Comparison of ENCODE assay signal across 9 cellular contexts in the genomic region with DNA sequence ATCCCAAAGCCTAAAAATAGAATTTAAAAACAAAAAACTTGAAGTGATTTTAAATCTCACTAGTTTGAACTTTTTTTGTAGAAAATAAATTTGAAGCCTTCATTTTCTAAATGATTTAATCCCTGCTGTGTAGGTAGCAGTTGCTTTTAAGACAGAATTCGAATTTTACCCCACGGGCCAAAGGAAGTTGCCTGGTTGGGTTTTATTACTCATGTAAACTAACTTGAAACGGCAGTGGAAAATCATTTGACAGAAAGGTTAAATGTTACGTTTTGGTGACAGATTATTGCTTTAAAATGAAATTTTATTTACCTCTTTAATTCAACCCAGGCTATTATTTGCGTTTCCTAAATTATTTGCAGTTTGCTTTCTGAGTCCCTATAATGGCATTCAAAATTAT. TPM values are rescaled to one million over a fixed set of nuclear protein-coding genes. Genes with fewer than 3 reads are reported as not detected.
DNase-seq lines count a peak whose midpoint lies in the region; ATAC-seq and TF ChIP-seq lines count a peak whose summit lies in the region.
"Had no signal": no experiment of that assay in that cellular context is flagged by ENCODE, and none has a peak within 500 bp of the region (broad histone marks: within the 10 kb centered on the region; RNA-seq: fewer than 3 reads in every experiment).

No MANE protein-coding gene starts in this region.

- intact Hi-C loops in CD14-positive monocyte (cut with micrococcal nuclease) (no loop called here), colonic mucosa (cut with DNase I) (no loop called here)

- DNase-seq in CD14-positive monocyte (ENCODE audit: low spot score) (no peak), MM.1S (no peak), colonic mucosa (no peak), NCI-H2196 treated with DMSO at 0.1 percent for 48 hours (lab: John Stamatoyannopoulos, UW; ENCODE audit: unreplicated experiment) (no peak), NCI-H2196 (lab: John Stamatoyannopoulos, UW; ENCODE audit: unreplicated experiment) (no peak)
- DNase-seq: NCI-H446 treated with DMSO at 0.1 percent for 48 hours had no signal

- H3K27ac Mint-ChIP-seq in CD14-positive monocyte = peak overlapping the region in 6 of 7 donors; percentile 96 to 99 (median 98)

- peaks cover 3 to 5% of the 10 kb centered on the region in 2 donors for H3K36me3 Mint-ChIP-seq in CD14-positive monocyte

- no peak for TF ChIP-seq EP300 in neural cell (conservative IDR thresholded peaks at IDR 0.05; ENCODE audit: poor library complexity, severe bottlenecking)

- peaks cover 0 to 5% (median 0%) of the 10 kb centered on the region in 7 donors for H3K9me3 Mint-ChIP-seq in CD14-positive monocyte

- peaks cover 85% of the 10 kb centered on the region for H3K4me1 Mint-ChIP-seq in CD14-positive monocyte

- TF ChIP-seq CTCF in CD14-positive monocyte (IDR thresholded peaks at IDR 0.05) (no peak), MM.1S (IDR thresholded peaks at IDR 0.05; ENCODE audit: low read length) (no peak), colonic mucosa (IDR thresholded peaks at IDR 0.05) (no peak), neural cell (IDR thresholded peaks at IDR 0.05; ENCODE audit: poor library complexity, severe bottlenecking) (no peak)

- peak overlapping the region; percentile 83 for H3K4me2 ChIP-seq in MM.1S (ENCODE audit: low read depth, low read length)
- peak overlapping the region; percentile 99 for H3K4me2 ChIP-seq in neural cell (ENCODE audit: low read length)

- H3K27me3 ChIP-seq in MM.1S (replicated peaks; ENCODE audit: insufficient read depth, low read length) (no peaks in the 10 kb centered on the region), colonic mucosa (no peaks in the 10 kb centered on the region), neural cell (ENCODE audit: insufficient read depth, low read depth, low read length) (no peaks in the 10 kb centered on the region)

- H3K4me3 ChIP-seq in MM.1S (ENCODE audit: low read length) = no peak overlapping the region; the same call in 1 of the 2 replicates
- H3K4me3 ChIP-seq in colonic mucosa = peak overlapping the region; percentile 63
- peak overlapping the region; percentile 80 for H3K4me3 ChIP-seq in neural cell (ENCODE audit: low read length)

- H3K4me1 ChIP-seq in MM.1S (ENCODE audit: low read length) (peaks cover 17% of the 10 kb centered on the region), colonic mucosa (no peaks in the 10 kb centered on the region)

- H3K79me2 ChIP-seq in MM.1S (ENCODE audit: low read length) (peaks cover 40% of the 10 kb centered on the region), neural cell (replicated peaks; ENCODE audit: insufficient read depth, low read length) (peaks cover 65% of the 10 kb centered on the region)

- H3K9me2 ChIP-seq in MM.1S (replicated peaks; ENCODE audit: insufficient read depth, low read length) (no peaks in the 10 kb centered on the region), neural cell (ENCODE audit: insufficient read depth, low read length) (no peaks in the 10 kb centered on the region)

- H3K9me3 ChIP-seq in MM.1S (replicated peaks; ENCODE audit: insufficient read depth, low read length) = no peaks in the 10 kb centered on the region
- no peaks in the 10 kb centered on the region for H3K9me3 ChIP-seq in colonic mucosa
- H3K9me3 ChIP-seq in neural cell (ENCODE audit: low read length) = no peaks in the 10 kb centered on the region

- TF ChIP-seq RAD21 in neural cell (conservative IDR thresholded peaks at IDR 0.05) = no peak

- H3K36me3 ChIP-seq in MM.1S (replicated peaks; ENCODE audit: insufficient read depth, low read length) = no peaks in the 10 kb centered on the region
- no peaks in the 10 kb centered on the region for H3K36me3 ChIP-seq in colonic mucosa
- H3K36me3 ChIP-seq in neural cell (ENCODE audit: insufficient read depth, low read length) = no peaks in the 10 kb centered on the region

- H3K27me3 Mint-ChIP-seq in CD14-positive monocyte (ENCODE audit: low read depth in 3 of 3) = peaks cover 0 to 2% (median 0%) of the 10 kb centered on the region in 3 donors

- ATAC-seq in HG02610 (IDR thresholded peaks at IDR 0.05; ENCODE audit: unreplicated experiment) = no peak
- no peak for ATAC-seq in GM18517 (IDR thresholded peaks at IDR 0.05; ENCODE audit: unreplicated experiment)

- no peak overlapping the region for H2AFZ ChIP-seq in MM.1S (ENCODE audit: low read length)
- no peak overlapping the region for H2AFZ ChIP-seq in neural cell (ENCODE audit: low read depth, low read length)

- H4K20me1 ChIP-seq in MM.1S (ENCODE audit: insufficient read depth, low read length) = no peaks in the 10 kb centered on the region
- peaks cover 14% of the 10 kb centered on the region for H4K20me1 ChIP-seq in neural cell (ENCODE audit: insufficient read depth)

- peak overlapping the region; percentile 88; the same call in 1 of the 2 replicates for H3K9ac ChIP-seq in MM.1S (ENCODE audit: low read length)
- peak overlapping the region in 1 of 2 donors; percentile 49 for H3K9ac ChIP-seq in colonic mucosa (ENCODE audit: low read depth in 2 of 2, low read length in 2 of 2)
- H3K9ac ChIP-seq in neural cell (ENCODE audit: low read length) = peak overlapping the region; percentile 99

- peak overlapping the region; percentile 98 to 100 for H3K4me3 Mint-ChIP-seq in CD14-positive monocyte

- peaks cover 18% of the 10 kb centered on the region for H3F3A ChIP-seq in MM.1S (ENCODE audit: insufficient read depth, low read length)
- H3F3A ChIP-seq in neural cell (ENCODE audit: insufficient read depth, low read length, poor library complexity, severe bottlenecking) = peaks cover 13% of the 10 kb centered on the region

- H3K27ac ChIP-seq in MM.1S (ENCODE audit: low read length) = peak overlapping the region; percentile 76; the same call in 1 of the 2 replicates
- H3K27ac ChIP-seq in colonic mucosa = peak overlapping the region; percentile 56
- peak overlapping the region; percentile 100 for H3K27ac ChIP-seq in neural cell (ENCODE audit: low read length)

TF ChIP-seq in neural cell, 6 proteins besides CTCF, POLR2A, EP300 and RAD21:
- TF ChIP-seq, protein P1, sequence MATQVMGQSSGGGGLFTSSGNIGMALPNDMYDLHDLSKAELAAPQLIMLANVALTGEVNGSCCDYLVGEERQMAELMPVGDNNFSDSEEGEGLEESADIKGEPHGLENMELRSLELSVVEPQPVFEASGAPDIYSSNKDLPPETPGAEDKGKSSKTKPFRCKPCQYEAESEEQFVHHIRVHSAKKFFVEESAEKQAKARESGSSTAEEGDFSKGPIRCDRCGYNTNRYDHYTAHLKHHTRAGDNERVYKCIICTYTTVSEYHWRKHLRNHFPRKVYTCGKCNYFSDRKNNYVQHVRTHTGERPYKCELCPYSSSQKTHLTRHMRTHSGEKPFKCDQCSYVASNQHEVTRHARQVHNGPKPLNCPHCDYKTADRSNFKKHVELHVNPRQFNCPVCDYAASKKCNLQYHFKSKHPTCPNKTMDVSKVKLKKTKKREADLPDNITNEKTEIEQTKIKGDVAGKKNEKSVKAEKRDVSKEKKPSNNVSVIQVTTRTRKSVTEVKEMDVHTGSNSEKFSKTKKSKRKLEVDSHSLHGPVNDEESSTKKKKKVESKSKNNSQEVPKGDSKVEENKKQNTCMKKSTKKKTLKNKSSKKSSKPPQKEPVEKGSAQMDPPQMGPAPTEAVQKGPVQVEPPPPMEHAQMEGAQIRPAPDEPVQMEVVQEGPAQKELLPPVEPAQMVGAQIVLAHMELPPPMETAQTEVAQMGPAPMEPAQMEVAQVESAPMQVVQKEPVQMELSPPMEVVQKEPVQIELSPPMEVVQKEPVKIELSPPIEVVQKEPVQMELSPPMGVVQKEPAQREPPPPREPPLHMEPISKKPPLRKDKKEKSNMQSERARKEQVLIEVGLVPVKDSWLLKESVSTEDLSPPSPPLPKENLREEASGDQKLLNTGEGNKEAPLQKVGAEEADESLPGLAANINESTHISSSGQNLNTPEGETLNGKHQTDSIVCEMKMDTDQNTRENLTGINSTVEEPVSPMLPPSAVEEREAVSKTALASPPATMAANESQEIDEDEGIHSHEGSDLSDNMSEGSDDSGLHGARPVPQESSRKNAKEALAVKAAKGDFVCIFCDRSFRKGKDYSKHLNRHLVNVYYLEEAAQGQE (IDR thresholded peaks at IDR 0.05; ENCODE audit: borderline replicate concordance) = no peak
- no peak for TF ChIP-seq EZH2 (IDR thresholded peaks at IDR 0.05; ENCODE audit: borderline replicate concordance, insufficient read depth, low read length, poor library complexity, severe bottlenecking)
- no peak for TF ChIP-seq MXI1 (conservative IDR thresholded peaks at IDR 0.05; ENCODE audit: poor library complexity, severe bottlenecking)
- TF ChIP-seq SMC3 (conservative IDR thresholded peaks at IDR 0.05; ENCODE audit: poor library complexity) = no peak
- TF ChIP-seq POLR2AphosphoS5 (IDR thresholded peaks at IDR 0.05) = no peak
- no peak for TF ChIP-seq TAF1 (IDR thresholded peaks at IDR 0.05; ENCODE audit: low read depth)

RNA-seq across cellular contexts. Expression of a gene that starts 2.0 kb away (rescaled TPM):
- polyA plus RNA-seq in CD14-positive monocyte (10 to 100 TPM; 37.1 to 48.1 TPM), neural cell (58.9 and 60.3 TPM in 2 replicates)
- total RNA-seq in colonic mucosa = 10 to 100 TPM; 25.5 to 32.2 TPM
- polyA minus RNA-seq in neural cell = 109 and 170 TPM in 2 replicates
